33 cellular contexts compared by ENCODE assay signal in genomic region chr12:50840809-50841487, GRCh38. TPM values are rescaled to one million over a fixed set of nuclear protein-coding genes. Genes with fewer than 3 reads are reported as not detected.
A peak's percentile ranks its signal among the peaks of the same experiment; 100 is the strongest.
DNase-seq lines count a peak whose midpoint lies in the region; ATAC-seq, FAIRE-seq and TF ChIP-seq lines count a peak whose summit lies in the region.
"Had no signal": no experiment of that assay in that cellular context is flagged by ENCODE, and none has a peak within 500 bp of the region (broad histone marks: within the 10 kb centered on the region; RNA-seq: fewer than 3 reads in every experiment).

No MANE protein-coding gene starts in this region.

- no peak for FAIRE-seq in K562 (lab: Jason Lieb, UNC)
- FAIRE-seq: GM12891 had no signal

- peaks cover 5% of the 10 kb centered on the region for H3K9me3 ChIP-seq in K562 (replicated peaks; ENCODE audit: control insufficient read depth, insufficient read depth, low read depth, low read length)
- H3K9me3 ChIP-seq: BE2C, SJCRH30 had no signal

- no peaks in the 10 kb centered on the region for H3K4me1 Mint-ChIP-seq in activated CD8-positive, alpha-beta T cell treated with anti-CD3 and anti-CD28 coated beads for 36 hours (ENCODE audit: low read depth)
- H3K4me1 Mint-ChIP-seq in activated CD8-positive, alpha-beta T cell treated with anti-CD3 and anti-CD28 coated beads, Interleukin-2, amount 10 ng/mL, durations not matched to agents 7 days and 5 days (ENCODE audit: low read depth), result no peaks in the 10 kb centered on the region
- H3K4me1 Mint-ChIP-seq in stimulated activated effector memory CD8-positive, alpha-beta T cell treated with anti-CD3 and anti-CD28 coated beads, Interleukin-12 subunit alpha, Interleukin-12 subunit beta, amount 100 ng/mL, for 72 hours, result peaks cover 7% of the 10 kb centered on the region
- H3K4me1 Mint-ChIP-seq: CD8-positive, alpha-beta memory T cell had no signal

- H3K9me1 ChIP-seq in K562 (ENCODE audit: control insufficient read depth, insufficient read depth, low read length), result no peaks in the 10 kb centered on the region

- TF ChIP-seq RAD21 in K562 (CRISPR knock-in tag; conservative IDR thresholded peaks at IDR 0.05 in 1 of 2, IDR thresholded peaks at IDR 0.05 in 1 of 2), result no peak

- peak; percentile 22 for DNase-seq in activated CD8-positive, alpha-beta T cell treated with anti-CD3 and anti-CD28 coated beads for 36 hours
- no peak for DNase-seq in activated CD8-positive, alpha-beta T cell treated with anti-CD3 and anti-CD28 coated beads, Interleukin-2, amount 10 ng/mL, durations not matched to agents 7 days and 5 days
- DNase-seq in MV-4-11 (lab: John Stamatoyannopoulos, UW) (peak; percentile 17), K562 (ENCODE audit: extremely low read depth in 1 of 4, low spot score in 3 of 4) (no peak), hippocampal formation (lab: John Stamatoyannopoulos, UW) (no peak), NCI-H2081 treated with DMSO at 0.1 percent for 48 hours (lab: John Stamatoyannopoulos, UW) (no peak), T-helper 1 cell (no peak)
- DNase-seq in stimulated activated effector memory CD8-positive, alpha-beta T cell treated with anti-CD3 and anti-CD28 coated beads, Interleukin-12 subunit alpha, Interleukin-12 subunit beta, amount 100 ng/mL, for 72 hours (ENCODE audit: low spot score in 2 of 2), result no peak
- DNase-seq: 8988T; ACHN; BE2C; CD8-positive, alpha-beta memory T cell; DMS 273 treated with DMSO at 0.1 percent for 48 hours; DMS79; GF-D8; KG1; MM.1S; NCI-H1092; NCI-H1436; NCI-H187; NCI-H2107; NCI-H524; NCI-H748 treated with DMSO at 0.1 percent for 48 hours; PC-9; SJCRH30 had no signal

- no peak for ATAC-seq in activated CD8-positive, alpha-beta T cell treated with anti-CD3 and anti-CD28 coated beads for 36 hours
- ATAC-seq in activated CD8-positive, alpha-beta T cell treated with anti-CD3 and anti-CD28 coated beads, Interleukin-2, amount 10 ng/mL, durations not matched to agents 7 days and 5 days, result no peak
- no peak for ATAC-seq in K562
- ATAC-seq in stimulated activated effector memory CD8-positive, alpha-beta T cell treated with anti-CD3 and anti-CD28 coated beads, Interleukin-12 subunit alpha, Interleukin-12 subunit beta, amount 100 ng/mL, for 72 hours, result peak; percentile 24
- ATAC-seq: HCT116, Right ventricle myocardium inferior, SK-N-SH treated with all-trans-retinoic acid at 6 μM for 48 hours had no signal

- H3K4me1 ChIP-seq in K562 (replicated peaks in 1 of 2; ENCODE audit: control insufficient read depth in 2 of 2, insufficient read depth in 2 of 2, low read length in 2 of 2), result peaks cover 5 to 8% of the 10 kb centered on the region in 2 experiments; a peak in 3 of 5 replicates
- H3K4me1 ChIP-seq: SJCRH30 had no signal

- POLR2A ChIA-PET in activated CD8-positive, alpha-beta T cell treated with anti-CD3 and anti-CD28 coated beads for 36 hours (lab: Charles Lee), result no interaction called here
- POLR2A ChIA-PET in activated CD8-positive, alpha-beta T cell treated with anti-CD3 and anti-CD28 coated beads, Interleukin-2, amount 10 ng/mL, durations not matched to agents 7 days and 5 days (lab: Charles Lee), result no interaction called here
- POLR2A ChIA-PET in K562 (lab: Yijun Ruan, JAX), result no interaction called here

- TF ChIP-seq EP300 in K562 (IDR thresholded peaks at IDR 0.05; ENCODE audit: low read length), result no peak

- H4K20me1 ChIP-seq in K562 (replicated peaks; ENCODE audit: control insufficient read depth, insufficient read depth, low read length), result no peaks in the 10 kb centered on the region

- H3K79me2 ChIP-seq in K562 (ENCODE audit: control insufficient read depth, insufficient read depth, low read length), result no peaks in the 10 kb centered on the region

- no peak overlapping the region for H3K4me2 ChIP-seq in K562 (ENCODE audit: insufficient read depth, low read length)
- H3K4me2 ChIP-seq: PC-9 had no signal

- intact Hi-C loops in activated CD8-positive, alpha-beta T cell treated with anti-CD3 and anti-CD28 coated beads for 36 hours (cut with micrococcal nuclease), result no loop called here
- intact Hi-C loops in K562 (cut with micrococcal nuclease), result no loop called here

- H3K4me3 Mint-ChIP-seq in activated CD8-positive, alpha-beta T cell treated with anti-CD3 and anti-CD28 coated beads for 36 hours, result no peak overlapping the region
- no peak overlapping the region for H3K4me3 Mint-ChIP-seq in activated CD8-positive, alpha-beta T cell treated with anti-CD3 and anti-CD28 coated beads, Interleukin-2, amount 10 ng/mL, durations not matched to agents 7 days and 5 days
- H3K4me3 Mint-ChIP-seq in stimulated activated effector memory CD8-positive, alpha-beta T cell treated with anti-CD3 and anti-CD28 coated beads, Interleukin-12 subunit alpha, Interleukin-12 subunit beta, amount 100 ng/mL, for 72 hours, result no peak overlapping the region
- H3K4me3 Mint-ChIP-seq: CD14-positive monocyte; CD8-positive, alpha-beta memory T cell had no signal

- H3K27ac ChIP-seq in K562 (ENCODE audit: extremely low read depth, low read depth, low read length), result no peak overlapping the region
- H3K27ac ChIP-seq: SJCRH30 had no signal

- peaks cover 12% of the 10 kb centered on the region for H3K27me3 Mint-ChIP-seq in activated CD8-positive, alpha-beta T cell treated with anti-CD3 and anti-CD28 coated beads for 36 hours
- H3K27me3 Mint-ChIP-seq in activated CD8-positive, alpha-beta T cell treated with anti-CD3 and anti-CD28 coated beads, Interleukin-2, amount 10 ng/mL, durations not matched to agents 7 days and 5 days (ENCODE audit: low read depth), result peaks cover 7% of the 10 kb centered on the region

- no peak overlapping the region for H3K4me3 ChIP-seq in K562
- H3K4me3 ChIP-seq: PC-9, SJCRH30 had no signal

- H3K27me3 ChIP-seq in K562 (ENCODE audit: control insufficient read depth in 2 of 2, insufficient read depth in 2 of 2, low read length in 2 of 2), result no peaks in the 10 kb centered on the region
- H3K27me3 ChIP-seq: BE2C, SJCRH30 had no signal

- TF ChIP-seq CTCF in activated CD8-positive, alpha-beta T cell treated with anti-CD3 and anti-CD28 coated beads for 36 hours (IDR thresholded peaks at IDR 0.05), result no peak
- no peak for TF ChIP-seq CTCF in K562 (IDR thresholded peaks at IDR 0.05 in 2 of 3, conservative IDR thresholded peaks at IDR 0.05 in 1 of 3; ENCODE audit: insufficient read depth in 2 of 3, low read depth in 1 of 3, low read length in 3 of 3)

- 48% methylated on average over 7 of the region's 7 CpGs for WGBS in K562 (ENCODE audit: insufficient coverage, low coverage, missing lambda C conversion rate)

- peaks cover 10% of the 10 kb centered on the region for H3K9me3 Mint-ChIP-seq in activated CD8-positive, alpha-beta T cell treated with anti-CD3 and anti-CD28 coated beads for 36 hours
- H3K9me3 Mint-ChIP-seq in activated CD8-positive, alpha-beta T cell treated with anti-CD3 and anti-CD28 coated beads, Interleukin-2, amount 10 ng/mL, durations not matched to agents 7 days and 5 days (ENCODE audit: insufficient read depth), result peaks cover 8% of the 10 kb centered on the region
- no peaks in the 10 kb centered on the region for H3K9me3 Mint-ChIP-seq in stimulated activated effector memory CD8-positive, alpha-beta T cell treated with anti-CD3 and anti-CD28 coated beads, Interleukin-12 subunit alpha, Interleukin-12 subunit beta, amount 100 ng/mL, for 72 hours

- no peak overlapping the region for H3K27ac Mint-ChIP-seq in activated CD8-positive, alpha-beta T cell treated with anti-CD3 and anti-CD28 coated beads for 36 hours
- H3K27ac Mint-ChIP-seq in activated CD8-positive, alpha-beta T cell treated with anti-CD3 and anti-CD28 coated beads, Interleukin-2, amount 10 ng/mL, durations not matched to agents 7 days and 5 days, result no peak overlapping the region
- H3K27ac Mint-ChIP-seq in stimulated activated effector memory CD8-positive, alpha-beta T cell treated with anti-CD3 and anti-CD28 coated beads, Interleukin-12 subunit alpha, Interleukin-12 subunit beta, amount 100 ng/mL, for 72 hours, result no peak overlapping the region
- H3K27ac Mint-ChIP-seq: CD14-positive monocyte; CD8-positive, alpha-beta memory T cell had no signal

- BruUV-seq in K562 (replicated peaks; lab: Mats Ljungman, UMichigan), result no TSS peak

- CTCF ChIA-PET in activated CD8-positive, alpha-beta T cell treated with anti-CD3 and anti-CD28 coated beads for 36 hours (lab: Charles Lee), result interaction anchor here (2.1 kb wide), 1 partner anchor 20 kb away, joined by 5 read pairs; no protein-coding TSS in a partner anchor
- CTCF ChIA-PET in activated CD8-positive, alpha-beta T cell treated with anti-CD3 and anti-CD28 coated beads, Interleukin-2, amount 10 ng/mL, durations not matched to agents 7 days and 5 days (lab: Charles Lee), result interaction anchor here (0.6 kb wide), 1 partner anchor 226 kb away, joined by 4 read pairs; no protein-coding TSS in a partner anchor
- CTCF ChIA-PET in K562 (lab: Yijun Ruan, JAX; ENCODE audit: low intra/inter-chr PET ratio), result no interaction called here

- no peaks in the 10 kb centered on the region for H3K36me3 ChIP-seq in K562 (ENCODE audit: control insufficient read depth, insufficient read depth, low read length)
- H3K36me3 ChIP-seq: BE2C, SJCRH30 had no signal

- H3K36me3 Mint-ChIP-seq in activated CD8-positive, alpha-beta T cell treated with anti-CD3 and anti-CD28 coated beads for 36 hours (ENCODE audit: low read depth), result no peaks in the 10 kb centered on the region
- no peaks in the 10 kb centered on the region for H3K36me3 Mint-ChIP-seq in activated CD8-positive, alpha-beta T cell treated with anti-CD3 and anti-CD28 coated beads, Interleukin-2, amount 10 ng/mL, durations not matched to agents 7 days and 5 days (ENCODE audit: low read depth)
- H3K36me3 Mint-ChIP-seq in stimulated activated effector memory CD8-positive, alpha-beta T cell treated with anti-CD3 and anti-CD28 coated beads, Interleukin-12 subunit alpha, Interleukin-12 subunit beta, amount 100 ng/mL, for 72 hours, result no peaks in the 10 kb centered on the region
- H3K36me3 Mint-ChIP-seq: CD14-positive monocyte had no signal

- H2AFZ ChIP-seq in K562 (ENCODE audit: low read depth, low read length), result 0 out of 2 replicates have a peak overlapping the region, but pooled peaks have one; percentile 53
- H2AFZ ChIP-seq: PC-9 had no signal

- H3K9ac ChIP-seq in K562 (ENCODE audit: insufficient read depth in 1 of 2, low read depth in 2 of 2, low read length in 2 of 2), result no peak overlapping the region

- in situ Hi-C loops in K562 (cut with MboI), result no loop called here

- TF ChIP-seq POLR2A in K562 (conservative IDR thresholded peaks at IDR 0.05), result no peak

RNA-seq across cellular contexts. Expression of gene TMPRSS12, which starts 1.8 kb away (rescaled TPM):
- not detected for total RNA-seq in activated CD8-positive, alpha-beta T cell treated with anti-CD3 and anti-CD28 coated beads for 36 hours
- total RNA-seq in activated CD8-positive, alpha-beta T cell treated with anti-CD3 and anti-CD28 coated beads, Interleukin-2, amount 10 ng/mL, durations not matched to agents 7 days and 5 days, result not detected
- not detected in 2 replicates for total RNA-seq in K562 (2011; cell fraction: chromatin; rRNA removed; ENCODE audit: low replicate concordance)
- not detected in 2 replicates for total RNA-seq in K562 (2011; cell fraction: nucleolus; rRNA removed)
- total RNA-seq in K562 (2011; cell fraction: nucleoplasm; rRNA removed), result not detected in 2 replicates
- total RNA-seq in K562 (2014; rRNA removed) (not detected in 2 replicates), K562 (2014; rRNA removed; fragmentation: Illumina TruSeq; extraction: Trizol) (not detected in 2 replicates), K562 (2015; rRNA removed; fragmentation: Illumina TruSeq; extraction: Trizol) (not detected in 2 replicates), K562 (2021) (not detected in 2 replicates)
- polyA plus RNA-seq in K562 (2011; rRNA removed) (not detected in 2 replicates), K562 (2014; fragmentation: Illumina TruSeq; extraction: Trizol) (not detected in 2 replicates), K562 (2014; fragmentation: Nextera tagmentation; extraction: Ambion mirVana) (under 1 TPM in 1 of 2 experiments, not detected in 1; 0.04 TPM), K562 (2014; rRNA removed) (not detected in 2 replicates)
- not detected in 2 replicates for polyA plus RNA-seq in K562 (2011; cell fraction: cytosol; rRNA removed)
- not detected in 2 replicates for polyA plus RNA-seq in K562 (2011; cell fraction: nucleus; rRNA removed)
- polyA plus RNA-seq in K562 (2012), result not detected in 2 replicates
- not detected in 2 replicates for polyA minus RNA-seq in K562 (2011; rRNA and poly(A)+ RNA removed)
- not detected in 2 replicates for polyA minus RNA-seq in K562 (2011; cell fraction: cytosol; rRNA and poly(A)+ RNA removed)
- polyA minus RNA-seq in K562 (2011; cell fraction: nucleus; rRNA and poly(A)+ RNA removed), result not detected in 2 replicates
- total RNA-seq: CD8-positive, alpha-beta memory T cell; H4; HT-29; PC-9; Right ventricle myocardium inferior; RPMI7951; SJCRH30 had no signal
- polyA plus RNA-seq: CD14-positive monocyte; CD8-positive, alpha-beta memory T cell had no signal

Comparison
In these comparisons a context has a peak if more than half of its experiments do, and no peak if none do; other contexts are left out.
1. DNase-seq: peak in activated CD8-positive, alpha-beta T cell treated with anti-CD3 and anti-CD28 coated beads for 36 hours (single experiment) and MV-4-11 (single experiment); none in activated CD8-positive, alpha-beta T cell treated with anti-CD3 and anti-CD28 coated beads, Interleukin-2, amount 10 ng/mL, durations not matched to agents 7 days and 5 days (single experiment), K562 (0 of 4), stimulated activated effector memory CD8-positive, alpha-beta T cell treated with anti-CD3 and anti-CD28 coated beads, Interleukin-12 subunit alpha, Interleukin-12 subunit beta, amount 100 ng/mL, for 72 hours (0 of 2), hippocampal formation (0 of 2), NCI-H2081 treated with DMSO at 0.1 percent for 48 hours (single experiment) and T-helper 1 cell (0 of 5).